In genomic region chr4:26161030-26161824, GRCh38 we compare ENCODE assay signal across 9 cellular contexts.
DNase-seq lines count a peak whose midpoint lies in the region.
"Had no signal": no experiment of that assay in that cellular context is flagged by ENCODE, and none has a peak within 500 bp of the region (broad histone marks: within the 10 kb centered on the region; RNA-seq: fewer than 3 reads in every experiment).

No MANE protein-coding gene starts in this region.

- H3K23ac ChIP-seq in mesendoderm (ENCODE audit: low read length), result no peak overlapping the region

- no peak overlapping the region for H3K27ac ChIP-seq in mesendoderm (ENCODE audit: low read depth, low read length)
- H3K27ac ChIP-seq: testis had no signal

- H3K79me1 ChIP-seq in mesendoderm (ENCODE audit: low read length), result no peaks in the 10 kb centered on the region

- H3K56ac ChIP-seq in mesendoderm (ENCODE audit: low read length), result no peak overlapping the region

- no peaks in the 10 kb centered on the region for H3K79me2 ChIP-seq in mesendoderm (ENCODE audit: control insufficient read depth, insufficient read depth, low read length)

- no peaks in the 10 kb centered on the region for H3K4me1 ChIP-seq in HAP-1
- no peaks in the 10 kb centered on the region for H3K4me1 ChIP-seq in mesendoderm (ENCODE audit: control insufficient read depth, low read depth, low read length)

- H2AK5ac ChIP-seq in mesendoderm (ENCODE audit: low read length), result no peak overlapping the region

- H4K8ac ChIP-seq in mesendoderm (ENCODE audit: low read depth, low read length), result no peak overlapping the region

- WGBS in mesendoderm (ENCODE audit: extremely low coverage, insufficient coverage, low lambda C conversion rate), result no CpG with 5 or more reads among the region's 5 CpGs

- no peaks in the 10 kb centered on the region for H3K27me3 ChIP-seq in HAP-1 (ENCODE audit: low read depth)
- no peaks in the 10 kb centered on the region for H3K27me3 ChIP-seq in mesendoderm (ENCODE audit: insufficient read depth, low read length, poor library complexity)
- H3K27me3 ChIP-seq: testis had no signal

- no peak overlapping the region for H2BK120ac ChIP-seq in mesendoderm (ENCODE audit: low read depth, low read length)

- H4K5ac ChIP-seq in mesendoderm (ENCODE audit: low read length), result no peak overlapping the region

- H3K4me3 ChIP-seq in HAP-1 (no peak overlapping the region), mesendoderm (ENCODE audit: low read length) (no peak overlapping the region)
- H3K4me3 ChIP-seq: testis had no signal

- no peak overlapping the region for H3K4me2 ChIP-seq in mesendoderm (ENCODE audit: low read length)

- H3K9me3 ChIP-seq in HAP-1, result no peaks in the 10 kb centered on the region; the same call in 1 of the 2 replicates
- H3K9me3 ChIP-seq: testis had no signal

- in situ Hi-C loops in HAP-1 (cut with MboI; ENCODE audit: low sequenced_read_pairs), result no loop called here

- H3K4ac ChIP-seq in mesendoderm (ENCODE audit: low read depth, low read length), result no peak overlapping the region

- no peak overlapping the region for H3K9ac ChIP-seq in mesendoderm (ENCODE audit: low read length)

- no peak overlapping the region for H2BK15ac ChIP-seq in mesendoderm (replicated peaks; ENCODE audit: low read depth)

- H2BK5ac ChIP-seq in mesendoderm (ENCODE audit: low read length), result no peak overlapping the region

- DNase-seq in ELF-1 (ENCODE audit: low read depth, low spot score) (peak; percentile 30), HAP-1 (ENCODE audit: low spot score in 2 of 2) (peak; percentile 18 to 30), SW480 (ENCODE audit: low spot score) (peak; percentile 21), mesendoderm (peak; percentile 66), NCI-H2227 (lab: John Stamatoyannopoulos, UW; ENCODE audit: unreplicated experiment) (no peak), CD1c-positive myeloid dendritic cell (ENCODE audit: extremely low spot score) (no peak), AG08395 (ENCODE audit: low spot score) (no peak), GM19240 (ENCODE audit: insufficient read length, low spot score) (no peak)

- H3K36me3 ChIP-seq in HAP-1 (replicated peaks) (no peaks in the 10 kb centered on the region), mesendoderm (ENCODE audit: control insufficient read depth, insufficient read depth, low read length) (no peaks in the 10 kb centered on the region)

- no peak overlapping the region for H3K18ac ChIP-seq in mesendoderm (ENCODE audit: low read length)

Comparison
In these comparisons a context has a peak if more than half of its experiments do, and no peak if none do; other contexts are left out.
1. DNase-seq: peak in ELF-1 (single experiment), HAP-1 (2 of 2), SW480 (single experiment) and mesendoderm (single experiment); none in NCI-H2227 (single experiment), CD1c-positive myeloid dendritic cell (single experiment), AG08395 (single experiment) and GM19240 (single experiment).